Comparison of ENCODE assay signal across 16 cellular contexts in the genomic region with DNA sequence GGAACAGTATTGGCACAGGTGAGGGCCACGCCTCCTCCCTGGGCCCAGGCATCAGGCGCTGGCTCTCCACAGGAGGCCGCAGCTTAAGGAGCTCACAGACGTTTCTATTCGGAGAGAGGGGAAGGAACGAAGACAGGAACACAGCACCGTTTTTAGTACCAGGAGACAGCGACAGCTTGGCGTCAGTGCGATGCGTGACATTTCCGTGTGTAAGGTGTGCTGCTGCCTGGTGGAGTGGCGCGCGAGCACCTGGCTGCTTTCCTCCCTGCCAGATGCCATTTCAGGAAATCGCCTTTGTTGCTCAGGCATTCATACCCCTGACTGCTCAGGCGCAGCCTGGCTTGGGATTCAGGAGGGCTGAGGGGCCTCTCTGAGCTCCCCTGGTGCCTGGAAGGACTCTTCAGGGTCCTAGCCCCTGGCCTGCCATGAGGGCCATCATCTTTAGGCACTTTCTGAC.
DNase-seq lines count a peak whose midpoint lies in the region; ATAC-seq, FAIRE-seq and TF ChIP-seq lines count a peak whose summit lies in the region.
"Had no signal": no experiment of that assay in that cellular context is flagged by ENCODE, and none has a peak within 500 bp of the region (broad histone marks: within the 10 kb centered on the region; RNA-seq: fewer than 3 reads in every experiment).

No MANE protein-coding gene starts in this region.

- no peak for FAIRE-seq in GM12892 (lab: Jason Lieb, UNC)
- FAIRE-seq: D721Med had no signal

- no peak for TF ChIP-seq POLR2A in GM12892 (IDR thresholded peaks at IDR 0.05; ENCODE audit: low read depth, low read length)

- no peaks in the 10 kb centered on the region for H3K36me3 ChIP-seq in iPS-20b (ENCODE audit: insufficient read depth, low read depth, low read length)
- H3K36me3 ChIP-seq: esophagus squamous epithelium had no signal

- H3K4me3 ChIP-seq in iPS-20b (ENCODE audit: low read length), result peak overlapping the region; percentile 66
- H3K4me3 ChIP-seq: esophagus squamous epithelium, SK-N-MC had no signal

- H3K27ac ChIP-seq in iPS-20b (ENCODE audit: low read length), result no peak overlapping the region
- H3K27ac ChIP-seq: esophagus squamous epithelium, KMS-11, SK-N-MC had no signal

- no peaks in the 10 kb centered on the region for H3K9me3 ChIP-seq in iPS-20b (ENCODE audit: insufficient read depth, low read depth, low read length)
- H3K9me3 ChIP-seq: esophagus squamous epithelium had no signal

- H3K4me1 ChIP-seq in iPS-20b (ENCODE audit: insufficient read depth, low read length), result peaks cover 15% of the 10 kb centered on the region; the same call in 1 of the 2 replicates

- 0 out of 2 replicates have a peak, but pooled peaks cover 5% of the 10 kb centered on the region for H3K27me3 ChIP-seq in iPS-20b (ENCODE audit: insufficient read depth, low read length)
- H3K27me3 ChIP-seq: esophagus squamous epithelium had no signal

- H3K9ac ChIP-seq in iPS-20b (ENCODE audit: low read depth, low read length), result peak overlapping the region; percentile 43; the same call in 1 of the 2 replicates
- H3K9ac ChIP-seq: KMS-11 had no signal

- DNase-seq in COLO668 (lab: John Stamatoyannopoulos, UW; ENCODE audit: unreplicated experiment) (peak; percentile 60), NCI-H128 (lab: John Stamatoyannopoulos, UW; ENCODE audit: unreplicated experiment) (peak; percentile 48), NCI-H774 (lab: John Stamatoyannopoulos, UW) (peak; percentile 51), H4 (ENCODE audit: low spot score) (no peak), GM12892 (ENCODE audit: insufficient read length) (no peak)
- DNase-seq: activated naive CD8-positive, alpha-beta T cell treated with anti-CD3 and anti-CD28 coated beads for 36 hours; esophagus squamous epithelium; hypothalamus; NCI-H748 treated with DMSO at 0.1 percent for 48 hours; stimulated activated CD4-positive, alpha-beta T cell treated with anti-CD3 and anti-CD28 coated beads, Interleukin-1b, Interleukin-23, amount 100 ng/mL, for 48 hours had no signal

- ATAC-seq in GM19351 (IDR thresholded peaks at IDR 0.05; ENCODE audit: unreplicated experiment) (no peak), GM18873 (IDR thresholded peaks at IDR 0.05; ENCODE audit: low FRiP score, unreplicated experiment) (no peak)

Comparison
In these comparisons a context has a peak if more than half of its experiments do, and no peak if none do; other contexts are left out.
1. DNase-seq: peak in COLO668 (single experiment), NCI-H128 (single experiment) and NCI-H774 (single experiment); none in H4 (single experiment) and GM12892 (single experiment).